21 cellular contexts compared by ENCODE assay signal in genomic region chr7:36814311-36814710, GRCh38.
DNase-seq lines count a peak whose midpoint lies in the region; ATAC-seq, FAIRE-seq and TF ChIP-seq lines count a peak whose summit lies in the region.
"Had no signal": no experiment of that assay in that cellular context is flagged by ENCODE, and none has a peak within 500 bp of the region (broad histone marks: within the 10 kb centered on the region; RNA-seq: fewer than 3 reads in every experiment).

No MANE protein-coding gene starts in this region.

- TF ChIP-seq POLR2A in HepG2 (IDR thresholded peaks at IDR 0.05; ENCODE audit: insufficient read depth in 1 of 2, low read depth in 2 of 2, low read length in 2 of 2) (no peak), right lobe of liver (IDR thresholded peaks at IDR 0.05) (no peak)

- BruUV-seq in HepG2 (replicated peaks; lab: Mats Ljungman, UMichigan), result no TSS peak

- H3K4me3 ChIP-seq in HepG2 (replicated peaks in 1 of 3; ENCODE audit: insufficient read depth in 1 of 3, low read depth in 2 of 3, low read length in 3 of 3) (no peak overlapping the region), right lobe of liver (no peak overlapping the region), SJCRH30 (no peak overlapping the region)
- H3K4me3 ChIP-seq: BLaER1 treated with 17β-estradiol and CSF1 and Interleukin-3, amounts not matched to agents 10 nM and 100 nM; GM12878; GM23248; HAP-1; K562 had no signal

- in situ Hi-C loops in HepG2 (cut with HindIII; ENCODE audit: extremely low pct_ligation_motif_present, low pct_unique_long_range_greater_than_20kb), result no loop called here

- H3K4me1 Mint-ChIP-seq in WTC11, result no peaks in the 10 kb centered on the region
- H3K4me1 Mint-ChIP-seq: B cell had no signal

- CTCF ChIA-PET in HepG2 (lab: Yijun Ruan, JAX; ENCODE audit: low intra/inter-chr PET ratio, low total read pairs) (no interaction called here), WTC11 (lab: Charles Lee) (interaction anchor here (0.5 kb wide), 1 partner anchor 379 kb away, joined by 5 read pairs; no protein-coding TSS in a partner anchor)

- ATAC-seq in HepG2, result peak; percentile 51; the same call in 1 of the 3 replicates
- no peak for ATAC-seq in right lobe of liver
- ATAC-seq in WTC11, result no peak
- ATAC-seq: CD8-positive, alpha-beta T cell; GM12878; K562 had no signal

- 8% methylated on average over 4 of the region's 4 CpGs for WGBS in HepG2 (ENCODE audit: low lambda C conversion rate)
- WGBS in right lobe of liver (ENCODE audit: insufficient coverage, low coverage, low lambda C conversion rate, missing lambda C conversion rate), result 66% methylated on average over 4 of the region's 4 CpGs

- H3K27ac Mint-ChIP-seq in WTC11, result no peak overlapping the region
- H3K27ac Mint-ChIP-seq: B cell; CD8-positive, alpha-beta T cell had no signal

- H3K9me3 Mint-ChIP-seq in WTC11, result no peaks in the 10 kb centered on the region
- H3K9me3 Mint-ChIP-seq: CD8-positive, alpha-beta T cell had no signal

- H4K20me1 ChIP-seq in HepG2 (ENCODE audit: insufficient read depth, low read length), result no peaks in the 10 kb centered on the region
- H4K20me1 ChIP-seq: BLaER1 treated with 17β-estradiol and CSF1 and Interleukin-3, amounts not matched to agents 10 nM and 100 nM had no signal

- no peak for TF ChIP-seq RAD21 in HepG2 (CRISPR knock-in tag; IDR thresholded peaks at IDR 0.05)

- POLR2A ChIA-PET in HepG2 (lab: Yijun Ruan, JAX) (no interaction called here), WTC11 (lab: Charles Lee) (no interaction called here)

- H3K27me3 Mint-ChIP-seq in WTC11 (ENCODE audit: low read depth), result no peaks in the 10 kb centered on the region

- H3K27me3 ChIP-seq in HepG2 (ENCODE audit: control insufficient read depth in 1 of 2, insufficient read depth in 2 of 2, low read length in 2 of 2) (no peaks in the 10 kb centered on the region), right lobe of liver (no peaks in the 10 kb centered on the region), SJCRH30 (no peaks in the 10 kb centered on the region)
- H3K27me3 ChIP-seq: BLaER1 treated with 17β-estradiol and CSF1 and Interleukin-3, amounts not matched to agents 10 nM and 100 nM had no signal

- H3K4me1 ChIP-seq in HepG2 (ENCODE audit: insufficient read depth, low read length) (peaks cover 6% of the 10 kb centered on the region; the same call in 1 of the 2 replicates), right lobe of liver (no peaks in the 10 kb centered on the region), SJCRH30 (peaks cover 18% of the 10 kb centered on the region)
- H3K4me1 ChIP-seq: HAP-1 had no signal

- H3K9ac ChIP-seq in HepG2 (ENCODE audit: insufficient read depth, low read depth, low read length), result no peak overlapping the region
- H3K9ac ChIP-seq: BLaER1 treated with 17β-estradiol and CSF1 and Interleukin-3, amounts not matched to agents 10 nM and 100 nM; GM23248 had no signal

- H3K36me3 ChIP-seq in HepG2 (replicated peaks in 1 of 2; ENCODE audit: control insufficient read depth in 1 of 2, insufficient read depth in 2 of 2, low read length in 2 of 2) (no peaks in the 10 kb centered on the region), right lobe of liver (no peaks in the 10 kb centered on the region), SJCRH30 (no peaks in the 10 kb centered on the region)
- H3K36me3 ChIP-seq: BLaER1 treated with 17β-estradiol and CSF1 and Interleukin-3, amounts not matched to agents 10 nM and 100 nM; HAP-1 had no signal

- DNase-seq in HepG2 (ENCODE audit: low spot score) (no peak), right lobe of liver (no peak), NCI-H146 (lab: John Stamatoyannopoulos, UW) (peak; percentile 80), SJCRH30 (peak; percentile 79 to 94), DMS114 treated with DMSO at 0.1 percent for 48 hours (lab: John Stamatoyannopoulos, UW; ENCODE audit: unreplicated experiment) (no peak), medulla oblongata (ENCODE audit: extremely low spot score) (no peak), WTC11 (ENCODE audit: low spot score) (no peak)
- DNase-seq: CD8-positive, alpha-beta T cell; COR-L47; DMS153; DND-41; EL; GM23248; IMR-90 had no signal

- H3K4me2 ChIP-seq in HepG2 (ENCODE audit: low read depth, low read length), result no peak overlapping the region
- H3K4me2 ChIP-seq: BLaER1 treated with 17β-estradiol and CSF1 and Interleukin-3, amounts not matched to agents 10 nM and 100 nM had no signal

- TF ChIP-seq EP300 in HepG2 (IDR thresholded peaks at IDR 0.05; ENCODE audit: low read depth in 2 of 2, low read length in 2 of 2) (no peak), HepG2 (CRISPR knock-in tag; IDR thresholded peaks at IDR 0.05; ENCODE audit: borderline replicate concordance) (no peak)

- no peak overlapping the region for H3K27ac ChIP-seq in HepG2 (ENCODE audit: extremely low read length, insufficient read depth, low read length)
- H3K27ac ChIP-seq in right lobe of liver, result no peak overlapping the region
- peak overlapping the region; percentile 75 for H3K27ac ChIP-seq in SJCRH30
- H3K27ac ChIP-seq: BLaER1 treated with 17β-estradiol and CSF1 and Interleukin-3, amounts not matched to agents 10 nM and 100 nM; GM23248; HL-60 had no signal

- no peak overlapping the region for H3K4me3 Mint-ChIP-seq in WTC11
- H3K4me3 Mint-ChIP-seq: B cell; CD8-positive, alpha-beta T cell had no signal

- H3K9me3 ChIP-seq in HepG2 (ENCODE audit: low read length) (no peaks in the 10 kb centered on the region), right lobe of liver (no peaks in the 10 kb centered on the region), SJCRH30 (replicated peaks) (no peaks in the 10 kb centered on the region)
- H3K9me3 ChIP-seq: BLaER1 treated with 17β-estradiol and CSF1 and Interleukin-3, amounts not matched to agents 10 nM and 100 nM; HAP-1 had no signal

- TF ChIP-seq CTCF in HepG2 (CRISPR knock-in tag; IDR thresholded peaks at IDR 0.05) (no peak), right lobe of liver (IDR thresholded peaks at IDR 0.05) (no peak), WTC11 (IDR thresholded peaks at IDR 0.05) (no peak)

- no peaks in the 10 kb centered on the region for H3K36me3 Mint-ChIP-seq in WTC11
- H3K36me3 Mint-ChIP-seq: CD8-positive, alpha-beta T cell had no signal

- no peak for FAIRE-seq in HepG2 (lab: Jason Lieb, UNC)
- FAIRE-seq: D721Med, GM12878, K562 had no signal

- H2AFZ ChIP-seq in HepG2 (ENCODE audit: low read length), result no peak overlapping the region
- H2AFZ ChIP-seq: GM23248 had no signal

- intact Hi-C loops in HepG2 (cut with micrococcal nuclease; ENCODE audit: unreplicated experiment) (no loop called here), right lobe of liver (cut with DNase I) (no loop called here)

- H3K79me2 ChIP-seq in HepG2 (ENCODE audit: insufficient read depth, low read length), result no peaks in the 10 kb centered on the region

TF ChIP-seq in HepG2, 621 proteins besides CTCF, POLR2A, EP300 and RAD21 (continues in another document):
- TF ChIP-seq, protein P1, sequence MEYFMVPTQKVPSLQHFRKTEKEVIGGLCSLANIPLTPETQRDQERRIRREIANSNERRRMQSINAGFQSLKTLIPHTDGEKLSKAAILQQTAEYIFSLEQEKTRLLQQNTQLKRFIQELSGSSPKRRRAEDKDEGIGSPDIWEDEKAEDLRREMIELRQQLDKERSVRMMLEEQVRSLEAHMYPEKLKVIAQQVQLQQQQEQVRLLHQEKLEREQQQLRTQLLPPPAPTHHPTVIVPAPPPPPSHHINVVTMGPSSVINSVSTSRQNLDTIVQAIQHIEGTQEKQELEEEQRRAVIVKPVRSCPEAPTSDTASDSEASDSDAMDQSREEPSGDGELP (IDR thresholded peaks at IDR 0.05; ENCODE audit: borderline replicate concordance, low read depth), result peak; percentile 92
- TF ChIP-seq MIXL1 (CRISPR knock-in tag; IDR thresholded peaks at IDR 0.05), result peak; percentile 61; the same call in 1 of the 2 replicates
- peak; percentile 26; the same call in 1 of the 2 replicates for TF ChIP-seq BCL6 (CRISPR knock-in tag; IDR thresholded peaks at IDR 0.05)
- no peak for TF ChIP-seq MAF1 (CRISPR knock-in tag; IDR thresholded peaks at IDR 0.05; ENCODE audit: borderline replicate concordance)

TF ChIP-seq in WTC11, 78 proteins besides CTCF, POLR2A, EP300 and RAD21:
- TF ChIP-seq TEAD1 (CRISPR knock-in tag; IDR thresholded peaks at IDR 0.05), result no peak
- no peak for TF ChIP-seq NFE2L1 (CRISPR knock-in tag; IDR thresholded peaks at IDR 0.05)
- no peak for TF ChIP-seq ZNF416 (CRISPR knock-in tag; IDR thresholded peaks at IDR 0.05)
- TF ChIP-seq MYBL2 (CRISPR knock-in tag; IDR thresholded peaks at IDR 0.05), result no peak
- TF ChIP-seq, protein P2, sequence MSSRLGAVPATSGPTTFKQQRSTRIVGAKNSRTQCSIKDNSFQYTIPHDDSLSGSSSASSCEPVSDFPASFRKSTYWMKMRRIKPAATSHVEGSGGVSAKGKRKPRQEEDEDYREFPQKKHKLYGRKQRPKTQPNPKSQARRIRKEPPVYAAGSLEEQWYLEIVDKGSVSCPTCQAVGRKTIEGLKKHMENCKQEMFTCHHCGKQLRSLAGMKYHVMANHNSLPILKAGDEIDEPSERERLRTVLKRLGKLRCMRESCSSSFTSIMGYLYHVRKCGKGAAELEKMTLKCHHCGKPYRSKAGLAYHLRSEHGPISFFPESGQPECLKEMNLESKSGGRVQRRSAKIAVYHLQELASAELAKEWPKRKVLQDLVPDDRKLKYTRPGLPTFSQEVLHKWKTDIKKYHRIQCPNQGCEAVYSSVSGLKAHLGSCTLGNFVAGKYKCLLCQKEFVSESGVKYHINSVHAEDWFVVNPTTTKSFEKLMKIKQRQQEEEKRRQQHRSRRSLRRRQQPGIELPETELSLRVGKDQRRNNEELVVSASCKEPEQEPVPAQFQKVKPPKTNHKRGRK (CRISPR knock-in tag; IDR thresholded peaks at IDR 0.05; ENCODE audit: borderline replicate concordance), result no peak
- TF ChIP-seq CREM (CRISPR knock-in tag; IDR thresholded peaks at IDR 0.05), result no peak
- no peak for TF ChIP-seq JAZF1 (CRISPR knock-in tag; IDR thresholded peaks at IDR 0.05)
- TF ChIP-seq ZNF219 (CRISPR knock-in tag; IDR thresholded peaks at IDR 0.05; ENCODE audit: borderline replicate concordance), result no peak
- TF ChIP-seq RORB (CRISPR knock-in tag; IDR thresholded peaks at IDR 0.05), result no peak
- no peak for TF ChIP-seq NR2C2 (CRISPR knock-in tag; IDR thresholded peaks at IDR 0.05)
- no peak for TF ChIP-seq CDX4 (CRISPR knock-in tag; IDR thresholded peaks at IDR 0.05; ENCODE audit: borderline replicate concordance)

Comparison
In these comparisons a context has a peak if more than half of its experiments do, and no peak if none do; other contexts are left out.
1. DNase-seq: peak in NCI-H146 (single experiment) and SJCRH30 (2 of 2); none in HepG2 (single experiment), right lobe of liver (0 of 3), DMS114 treated with DMSO at 0.1 percent for 48 hours (single experiment), medulla oblongata (single experiment) and WTC11 (single experiment).
2. Of the 50 proteins assayed by ChIP-seq in both HepG2 and WTC11: peak only in HepG2: FOXP4; only in WTC11: none; in both: none; in neither: 49.